ENCODE assay signal across 15 cellular contexts in genomic region chr12:24527102-24527501, GRCh38.
DNase-seq lines count a peak whose midpoint lies in the region; ATAC-seq and TF ChIP-seq lines count a peak whose summit lies in the region.
"Had no signal": no experiment of that assay in that cellular context is flagged by ENCODE, and none has a peak within 500 bp of the region (broad histone marks: within the 10 kb centered on the region; RNA-seq: fewer than 3 reads in every experiment).

No MANE protein-coding gene starts in this region.

- H3K27ac Mint-ChIP-seq in stimulated activated effector memory CD8-positive, alpha-beta T cell treated with anti-CD3 and anti-CD28 coated beads, Interleukin-12 subunit alpha, Interleukin-12 subunit beta, amount 100 ng/mL, for 72 hours: no peak overlapping the region
- H3K27ac Mint-ChIP-seq: CD4-positive, alpha-beta memory T cell; GM23338 had no signal

- H2AFZ ChIP-seq in DND-41 (ENCODE audit: low read depth, low read length): 0 out of 2 replicates have a peak overlapping the region, but pooled peaks have one; percentile 19
- no peak overlapping the region for H2AFZ ChIP-seq in OCI-LY3 (ENCODE audit: low read depth, low read length)
- H2AFZ ChIP-seq: GM23338 had no signal

- H3K9me3 Mint-ChIP-seq in stimulated activated effector memory CD8-positive, alpha-beta T cell treated with anti-CD3 and anti-CD28 coated beads, Interleukin-12 subunit alpha, Interleukin-12 subunit beta, amount 100 ng/mL, for 72 hours: peaks cover 3% of the 10 kb centered on the region

- TF ChIP-seq POLR2A in sigmoid colon (IDR thresholded peaks at IDR 0.05): no peak

- no peak overlapping the region for H3K9ac ChIP-seq in DND-41 (ENCODE audit: low read depth, low read length)
- H3K9ac ChIP-seq in OCI-LY3 (ENCODE audit: low read length): no peak overlapping the region

- in situ Hi-C loops in GM13976 (cut with MboI; ENCODE audit: low sequenced_read_pairs, unreplicated experiment): no loop called here

- no peaks in the 10 kb centered on the region for H3K4me1 Mint-ChIP-seq in stimulated activated effector memory CD8-positive, alpha-beta T cell treated with anti-CD3 and anti-CD28 coated beads, Interleukin-12 subunit alpha, Interleukin-12 subunit beta, amount 100 ng/mL, for 72 hours
- H3K4me1 Mint-ChIP-seq: CD4-positive, alpha-beta memory T cell; H9 had no signal

- no peak overlapping the region for H3K4me3 Mint-ChIP-seq in stimulated activated effector memory CD8-positive, alpha-beta T cell treated with anti-CD3 and anti-CD28 coated beads, Interleukin-12 subunit alpha, Interleukin-12 subunit beta, amount 100 ng/mL, for 72 hours
- H3K4me3 Mint-ChIP-seq: CD4-positive, alpha-beta memory T cell; GM23338; H9 had no signal

- H3K27ac ChIP-seq in DND-41 (ENCODE audit: low read length) (no peak overlapping the region), OCI-LY3 (ENCODE audit: low read length) (peak overlapping the region; percentile 21; the same call in 1 of the 2 replicates), tibial artery (peak overlapping the region; percentile 63 to 76), sigmoid colon (no peak overlapping the region)

- no peaks in the 10 kb centered on the region for H3K9me3 ChIP-seq in DND-41 (ENCODE audit: insufficient read depth, low read length, severe bottlenecking)
- peaks cover 10% of the 10 kb centered on the region; the same call in 1 of the 2 replicates for H3K9me3 ChIP-seq in OCI-LY3 (ENCODE audit: insufficient read depth, low read length)
- H3K9me3 ChIP-seq in tibial artery: no peaks in the 10 kb centered on the region
- H3K9me3 ChIP-seq in sigmoid colon: no peaks in the 10 kb centered on the region

- H3K36me3 Mint-ChIP-seq in stimulated activated effector memory CD8-positive, alpha-beta T cell treated with anti-CD3 and anti-CD28 coated beads, Interleukin-12 subunit alpha, Interleukin-12 subunit beta, amount 100 ng/mL, for 72 hours: no peaks in the 10 kb centered on the region
- H3K36me3 Mint-ChIP-seq: CD4-positive, alpha-beta memory T cell had no signal

- H3K4me2 ChIP-seq in DND-41 (ENCODE audit: insufficient read depth, low read length) (no peak overlapping the region), OCI-LY3 (ENCODE audit: low read length) (0 out of 2 replicates have a peak overlapping the region, but pooled peaks have one; percentile 25)
- H3K4me2 ChIP-seq: GM23338 had no signal

- peaks cover 3% of the 10 kb centered on the region; the same call in 1 of the 2 replicates for H3K4me1 ChIP-seq in DND-41 (ENCODE audit: insufficient read depth, low read length)
- H3K4me1 ChIP-seq in OCI-LY3 (ENCODE audit: low read length): peaks cover 29% of the 10 kb centered on the region
- H3K4me1 ChIP-seq in tibial artery: peaks cover 0 to 59% (median 20%) of the 10 kb centered on the region in 4 donors
- no peaks in the 10 kb centered on the region for H3K4me1 ChIP-seq in sigmoid colon

- DNase-seq in DND-41: no peak
- DNase-seq in stimulated activated effector memory CD8-positive, alpha-beta T cell treated with anti-CD3 and anti-CD28 coated beads, Interleukin-12 subunit alpha, Interleukin-12 subunit beta, amount 100 ng/mL, for 72 hours (ENCODE audit: low spot score in 2 of 2): no peak
- no peak for DNase-seq in tibial artery
- no peak for DNase-seq in sigmoid colon
- DNase-seq in GM13976 (ENCODE audit: low spot score): no peak
- DNase-seq: C1 segment of cervical spinal cord; Calu3; CD4-positive, alpha-beta memory T cell; COR-L47; DMS53; DMS79 treated with DMSO at 0.1 percent for 48 hours; H9 had no signal

- H3K36me3 ChIP-seq in DND-41 (ENCODE audit: insufficient read depth, low read length) (no peaks in the 10 kb centered on the region), OCI-LY3 (replicated peaks; ENCODE audit: low read depth, low read length) (peaks cover 45% of the 10 kb centered on the region), tibial artery (no peaks in the 10 kb centered on the region), sigmoid colon (no peaks in the 10 kb centered on the region)

- TF ChIP-seq CTCF in DND-41 (IDR thresholded peaks at IDR 0.05; ENCODE audit: borderline replicate concordance, extremely low read depth, low read length, poor library complexity, severe bottlenecking) (no peak), OCI-LY3 (IDR thresholded peaks at IDR 0.05; ENCODE audit: low read depth, low read length) (no peak), tibial artery (IDR thresholded peaks at IDR 0.05) (no peak), sigmoid colon (IDR thresholded peaks at IDR 0.05) (no peak), GM13976 (IDR thresholded peaks at IDR 0.05; ENCODE audit: borderline replicate concordance, control extremely low read depth, extremely low read depth, insufficient read depth, missing control alignments) (no peak)

- TF ChIP-seq EP300 in sigmoid colon (IDR thresholded peaks at IDR 0.05): no peak

- intact Hi-C loops in tibial artery (cut with DNase I; ENCODE audit: low total_unique reads) (no loop called here), sigmoid colon (cut with DNase I) (no loop called here)

- no peak overlapping the region for H3K4me3 ChIP-seq in DND-41 (ENCODE audit: low read depth in 1 of 2, low read length in 2 of 2)
- no peak overlapping the region for H3K4me3 ChIP-seq in OCI-LY3 (ENCODE audit: low read length)
- no peak overlapping the region for H3K4me3 ChIP-seq in tibial artery
- no peak overlapping the region for H3K4me3 ChIP-seq in sigmoid colon
- H3K4me3 ChIP-seq: GM23338 had no signal

- no peaks in the 10 kb centered on the region for H4K20me1 ChIP-seq in DND-41 (ENCODE audit: insufficient read depth, low read length)
- H4K20me1 ChIP-seq in OCI-LY3 (ENCODE audit: insufficient read depth, low read length): no peaks in the 10 kb centered on the region

- H3K27me3 ChIP-seq in DND-41 (ENCODE audit: insufficient read depth, low read length, poor library complexity) (no peaks in the 10 kb centered on the region), OCI-LY3 (ENCODE audit: low read depth, low read length) (no peaks in the 10 kb centered on the region), tibial artery (no peaks in the 10 kb centered on the region), sigmoid colon (no peaks in the 10 kb centered on the region)

- ATAC-seq in DND-41 (ENCODE audit: insufficient read depth, low read depth): no peak
- ATAC-seq in stimulated activated effector memory CD8-positive, alpha-beta T cell treated with anti-CD3 and anti-CD28 coated beads, Interleukin-12 subunit alpha, Interleukin-12 subunit beta, amount 100 ng/mL, for 72 hours: peak; percentile 13
- ATAC-seq: GM23338, HCT116 had no signal

- no peaks in the 10 kb centered on the region for H3K79me2 ChIP-seq in DND-41 (ENCODE audit: insufficient read depth, low read length)
- peaks cover 99% of the 10 kb centered on the region for H3K79me2 ChIP-seq in OCI-LY3 (ENCODE audit: low read length)

Comparison
In these comparisons a context has a peak if more than half of its experiments do, and no peak if none do; other contexts are left out.
1. H3K27ac ChIP-seq: peak in OCI-LY3 (single experiment) and tibial artery (2 of 2); none in DND-41 (single experiment) and sigmoid colon (0 of 4).